ENCODE assay signal across 10 cellular contexts in genomic region chr1:204448321-204448964, GRCh38. TPM values are rescaled to one million over a fixed set of nuclear protein-coding genes. Genes with fewer than 3 reads are reported as not detected.
DNase-seq lines count a peak whose midpoint lies in the region; ATAC-seq and TF ChIP-seq lines count a peak whose summit lies in the region.
"Had no signal": no experiment of that assay in that cellular context is flagged by ENCODE, and none has a peak within 500 bp of the region (broad histone marks: within the 10 kb centered on the region; RNA-seq: fewer than 3 reads in every experiment).

No MANE protein-coding gene starts in this region.

- intact Hi-C loops in stomach (cut with DNase I; ENCODE audit: low total_unique reads) = loop anchor here (5.0 kb wide), 1 partner anchor 54 kb away; no protein-coding TSS in a partner anchor

- H3K27ac Mint-ChIP-seq in activated T-cell treated with anti-CD3 and anti-CD28 coated beads, Interleukin-2, amount 50 U/mL, for 24 hours = peak overlapping the region; percentile 60
- no peak overlapping the region for H3K27ac Mint-ChIP-seq in progenitor cell of endocrine pancreas

- H3K27me3 ChIP-seq in Peyer's patch = no peaks in the 10 kb centered on the region
- no peaks in the 10 kb centered on the region for H3K27me3 ChIP-seq in stomach

- DNase-seq in activated T-cell treated with anti-CD3 and anti-CD28 coated beads, Interleukin-2, amount 50 U/mL, for 24 hours = no peak
- DNase-seq in activated T-cell treated with anti-CD3 and anti-CD28 coated beads, Interleukin-2, amount 50 U/mL, for 1 hour = no peak
- peak in 2 of 3 donors; percentile 85 to 92 for DNase-seq in Peyer's patch
- DNase-seq in epithelial cell of prostate (ENCODE audit: low read depth, low spot score) = peak; percentile 70
- peak; percentile 68 for DNase-seq in stomach
- no peak for DNase-seq in substantia nigra (lab: John Stamatoyannopoulos, UW)
- DNase-seq in progenitor cell of endocrine pancreas (ENCODE audit: low spot score, unreplicated experiment) = no peak
- DNase-seq: activated CD4-positive, alpha-beta T cell treated with anti-CD3 and anti-CD28 coated beads, Interleukin-2, amount 50 U/mL, for 4 hours; NCI-H187 had no signal

- no peak for ATAC-seq in HG03457 (IDR thresholded peaks at IDR 0.05; ENCODE audit: unreplicated experiment)

- no peak for TF ChIP-seq EP300 in stomach (IDR thresholded peaks at IDR 0.05)

- H3K9me3 ChIP-seq in Peyer's patch (no peaks in the 10 kb centered on the region), stomach (no peaks in the 10 kb centered on the region)

- peaks cover 4 to 60% (median 21%) of the 10 kb centered on the region in 4 donors for H3K4me1 ChIP-seq in Peyer's patch
- peaks cover 25 to 69% (median 62%) of the 10 kb centered on the region in 4 donors for H3K4me1 ChIP-seq in stomach

- H3K27me3 Mint-ChIP-seq in activated T-cell treated with anti-CD3 and anti-CD28 coated beads, Interleukin-2, amount 50 U/mL, for 24 hours = no peaks in the 10 kb centered on the region
- no peaks in the 10 kb centered on the region for H3K27me3 Mint-ChIP-seq in progenitor cell of endocrine pancreas

- peaks cover 66% of the 10 kb centered on the region for H3K36me3 Mint-ChIP-seq in activated T-cell treated with anti-CD3 and anti-CD28 coated beads, Interleukin-2, amount 50 U/mL, for 24 hours (ENCODE audit: low read depth)
- peaks cover 30% of the 10 kb centered on the region for H3K36me3 Mint-ChIP-seq in progenitor cell of endocrine pancreas (ENCODE audit: insufficient read depth)

- peak in 1 of 2 donors; percentile 57 for TF ChIP-seq POLR2A in Peyer's patch (IDR thresholded peaks at IDR 0.05)
- no peak for TF ChIP-seq POLR2A in stomach (IDR thresholded peaks at IDR 0.05)

- peaks cover 64% of the 10 kb centered on the region for H3K4me1 Mint-ChIP-seq in activated T-cell treated with anti-CD3 and anti-CD28 coated beads, Interleukin-2, amount 50 U/mL, for 24 hours (ENCODE audit: low read depth)
- peaks cover 4% of the 10 kb centered on the region for H3K4me1 Mint-ChIP-seq in progenitor cell of endocrine pancreas (ENCODE audit: low read depth)

- H3K4me3 ChIP-seq in Peyer's patch (no peak overlapping the region), stomach (no peak overlapping the region)

- no peaks in the 10 kb centered on the region for H3K9me3 Mint-ChIP-seq in activated T-cell treated with anti-CD3 and anti-CD28 coated beads, Interleukin-2, amount 50 U/mL, for 24 hours
- H3K9me3 Mint-ChIP-seq in progenitor cell of endocrine pancreas (ENCODE audit: low read depth) = no peaks in the 10 kb centered on the region

- H3K27ac ChIP-seq in Peyer's patch (peak overlapping the region in 3 of 4 donors; percentile 83 to 96 (median 88)), epithelial cell of prostate (peak overlapping the region; percentile 48), stomach (peak overlapping the region; percentile 83 to 93 (median 88)), substantia nigra (ENCODE audit: low read depth, low read length, poor library complexity, severe bottlenecking) (no peak overlapping the region)

- no peak overlapping the region for H3K4me3 Mint-ChIP-seq in activated T-cell treated with anti-CD3 and anti-CD28 coated beads, Interleukin-2, amount 50 U/mL, for 24 hours
- no peak overlapping the region for H3K4me3 Mint-ChIP-seq in progenitor cell of endocrine pancreas (ENCODE audit: low read depth)

- H3K36me3 ChIP-seq in Peyer's patch (peaks cover 0 to 47% (median 0%) of the 10 kb centered on the region in 3 donors), stomach (peaks cover 13 to 76% (median 71%) of the 10 kb centered on the region in 4 donors)

- 78 to 81% (median 79%) methylated on average over 7 of the region's 7 CpGs for WGBS in stomach, 5 donors

- TF ChIP-seq CTCF in Peyer's patch (IDR thresholded peaks at IDR 0.05) (no peak), stomach (IDR thresholded peaks at IDR 0.05) (no peak), progenitor cell of endocrine pancreas (IDR thresholded peaks at IDR 0.05; ENCODE audit: unreplicated experiment) (no peak)

RNA-seq across cellular contexts. Expression of gene PPP1R15B, which starts 36.8 kb away (rescaled TPM):
- 10 to 100 TPM; 33.8 to 90.5 (median 72.3) TPM for total RNA-seq in Peyer's patch
- 10 to 100 TPM; 19.8 to 74.4 (median 51.6) TPM for total RNA-seq in stomach
- polyA plus RNA-seq in stomach = 10 to 100 TPM in 1 of 3 donors, 1 to 10 TPM in 2; 6.5 to 11.1 (median 9.3) TPM
- total RNA-seq in progenitor cell of endocrine pancreas = 42.6 and 43.3 TPM in 2 replicates

RNA-seq across cellular contexts. Expression of gene PIK3C2B, which starts 46.2 kb away (rescaled TPM):
- 100 to 1,000 TPM in 3 of 4 donors, 10 to 100 TPM in 1; 68.5 to 162 (median 134) TPM for total RNA-seq in Peyer's patch
- 100 to 1,000 TPM in 2 of 5 donors, 10 to 100 TPM in 3; 16.1 to 129 (median 65.3) TPM for total RNA-seq in stomach
- polyA plus RNA-seq in stomach = 1 to 10 TPM; 4.1 to 5.5 (median 5.0) TPM
- 62.2 and 62.7 TPM in 2 replicates for total RNA-seq in progenitor cell of endocrine pancreas

Comparison
In these comparisons a context has a peak if more than half of its experiments do, and no peak if none do; other contexts are left out.
1. DNase-seq: peak in Peyer's patch (2 of 3), epithelial cell of prostate (single experiment) and stomach (single experiment); none in activated T-cell treated with anti-CD3 and anti-CD28 coated beads, Interleukin-2, amount 50 U/mL, for 24 hours (single experiment), activated T-cell treated with anti-CD3 and anti-CD28 coated beads, Interleukin-2, amount 50 U/mL, for 1 hour (single experiment), substantia nigra (0 of 49) and progenitor cell of endocrine pancreas (single experiment).